ENCODE assay signal across 8 cellular contexts in genomic region chr2:17878222-17879136, GRCh38. TPM values are rescaled to one million over a fixed set of nuclear protein-coding genes. Genes with fewer than 3 reads are reported as not detected.
A peak's percentile ranks its signal among the peaks of the same experiment; 100 is the strongest.
DNase-seq lines count a peak whose midpoint lies in the region; ATAC-seq, FAIRE-seq and TF ChIP-seq lines count a peak whose summit lies in the region.

KCNS3 (plus strand) TSS chr2:17878667; CDS start chr2:17931009, 52,342 bp downstream.

- no peak within 1 kb of the TSS for H3K27ac Mint-ChIP-seq in astrocyte (ENCODE audit: unreplicated experiment)

- TF ChIP-seq CTCF in AG04450 (IDR thresholded peaks at IDR 0.05; ENCODE audit: low read depth, low read length) (no peak), astrocyte (IDR thresholded peaks at IDR 0.05; ENCODE audit: insufficient read depth, low read depth, low read length) (no peak)

- H3K9me3 Mint-ChIP-seq in astrocyte (ENCODE audit: unreplicated experiment), result no peaks in the 10 kb centered on the region

- no peaks in the 10 kb centered on the region for H3K79me2 ChIP-seq in astrocyte (ENCODE audit: insufficient read depth, low read length)

- H3K4me1 Mint-ChIP-seq in astrocyte (ENCODE audit: low read depth, unreplicated experiment), result no peaks in the 10 kb centered on the region

- H3K4me3 ChIP-seq in AG04450 (ENCODE audit: low read depth, low read length) (peak within 1 kb of the TSS; percentile 60), astrocyte (ENCODE audit: insufficient read depth, low read depth, low read length) (peak within 1 kb of the TSS; percentile 66), iPS-15b (ENCODE audit: low read depth, low read length) (peak within 1 kb of the TSS; percentile 87), skeletal muscle cell (ENCODE audit: low read depth, low read length) (peak within 1 kb of the TSS; percentile 56)

- ATAC-seq in GM18502 (IDR thresholded peaks at IDR 0.05; ENCODE audit: poor library complexity, unreplicated experiment) (peak; percentile 86), HG02852 (IDR thresholded peaks at IDR 0.05; ENCODE audit: unreplicated experiment) (peak; percentile 86)

- no peaks in the 10 kb centered on the region; the same call in 1 of the 2 replicates for H3K9me3 ChIP-seq in AG04450 (ENCODE audit: control insufficient read depth, insufficient read depth, low read length)
- H3K9me3 ChIP-seq in astrocyte (ENCODE audit: insufficient read depth, low read depth, low read length), result no peaks in the 10 kb centered on the region
- no peaks in the 10 kb centered on the region for H3K9me3 ChIP-seq in iPS-15b (ENCODE audit: control insufficient read depth, insufficient read depth, low read length)

- peak within 1 kb of the TSS; percentile 86 for H3K4me3 Mint-ChIP-seq in astrocyte (ENCODE audit: unreplicated experiment)

- CTCF ChIA-PET in AG04450 (lab: Charles Lee), result interaction anchor here (2.4 kb wide), 1 partner anchor 271 kb away, joined by 10 read pairs; no protein-coding TSS in a partner anchor

- H3K27me3 Mint-ChIP-seq in astrocyte (ENCODE audit: low read depth, unreplicated experiment), result peaks cover 52% of the 10 kb centered on the region

- POLR2A ChIA-PET in AG04450 (lab: Yijun Ruan, JAX), result no interaction called here

- peaks cover 6% of the 10 kb centered on the region for H3K4me1 ChIP-seq in astrocyte (ENCODE audit: insufficient read depth, low read length)
- H3K4me1 ChIP-seq in iPS-15b (ENCODE audit: control insufficient read depth, insufficient read depth, low read length), result peaks cover 21% of the 10 kb centered on the region

- FAIRE-seq in astrocyte (lab: Jason Lieb, UNC), result no peak

- H3K4me2 ChIP-seq in astrocyte (ENCODE audit: low read length), result peak within 1 kb of the TSS; percentile 96

- DNase-seq in AG04450 (ENCODE audit: low read depth, low spot score) (no peak), NCI-H2227 (lab: John Stamatoyannopoulos, UW; ENCODE audit: unreplicated experiment) (peak; percentile 68), astrocyte (ENCODE audit: low read depth) (no peak), skeletal muscle cell (ENCODE audit: low read depth) (no peak), NOMO-1 treated with DMSO at 0.1 percent for 48 hours (lab: John Stamatoyannopoulos, UW; ENCODE audit: unreplicated experiment) (no peak)

- peak within 1 kb of the TSS; percentile 65 for H3K9ac ChIP-seq in astrocyte (ENCODE audit: low read length)
- H3K9ac ChIP-seq in iPS-15b (ENCODE audit: low read depth, low read length), result peak within 1 kb of the TSS; percentile 60

- H3K27ac ChIP-seq in AG04450 (ENCODE audit: low read depth, low read length) (no peak within 1 kb of the TSS), astrocyte (ENCODE audit: low read depth, low read length) (no peak within 1 kb of the TSS)

- H3K27me3 ChIP-seq in AG04450 (ENCODE audit: control insufficient read depth, insufficient read depth, low read length), result peaks cover 52% of the 10 kb centered on the region
- peaks cover 29% of the 10 kb centered on the region for H3K27me3 ChIP-seq in astrocyte (ENCODE audit: insufficient read depth, low read length)
- peaks cover 28% of the 10 kb centered on the region for H3K27me3 ChIP-seq in iPS-15b (ENCODE audit: control insufficient read depth, insufficient read depth, low read length)

- H4K20me1 ChIP-seq in astrocyte (ENCODE audit: insufficient read depth, low read length), result no peaks in the 10 kb centered on the region

- peak within 1 kb of the TSS; percentile 96 for H2AFZ ChIP-seq in astrocyte (ENCODE audit: low read depth, low read length)

- no peaks in the 10 kb centered on the region for H3K36me3 Mint-ChIP-seq in astrocyte (ENCODE audit: low read depth, unreplicated experiment)

- H3K36me3 ChIP-seq in astrocyte (ENCODE audit: insufficient read depth, low read length) (no peaks in the 10 kb centered on the region), iPS-15b (ENCODE audit: control insufficient read depth, insufficient read depth, low read length) (no peaks in the 10 kb centered on the region)

RNA-seq across cellular contexts. Expression of gene KCNS3, which starts in this region (rescaled TPM):
- 0.32 and 0.46 TPM in 2 replicates for polyA plus RNA-seq in AG04450 (2011; rRNA removed)
- 0.41 and 0.83 TPM in 2 replicates for polyA minus RNA-seq in AG04450 (2011; rRNA and poly(A)+ RNA removed)
- total RNA-seq in astrocyte, result 0.84 and 1.7 TPM in 2 replicates
